In genomic region chr12:79591988-79592387, GRCh38 we compare ENCODE assay signal across 15 cellular contexts.
DNase-seq lines count a peak whose midpoint lies in the region; ATAC-seq and TF ChIP-seq lines count a peak whose summit lies in the region.
"Had no signal": no experiment of that assay in that cellular context is flagged by ENCODE, and none has a peak within 500 bp of the region (broad histone marks: within the 10 kb centered on the region; RNA-seq: fewer than 3 reads in every experiment).

No MANE protein-coding gene starts in this region.

- ATAC-seq in foreskin keratinocyte, result peak; percentile 70
- ATAC-seq in GM21528 (IDR thresholded peaks at IDR 0.05; ENCODE audit: low FRiP score, unreplicated experiment), result no peak
- ATAC-seq in activated CD8-positive, alpha-beta T cell treated with anti-CD3 and anti-CD28 coated beads for 36 hours, result no peak
- ATAC-seq: CD8-positive, alpha-beta T cell; GM23338 had no signal

- H3K4me2 ChIP-seq in GM23248 (ENCODE audit: unreplicated experiment), result no peak overlapping the region
- H3K4me2 ChIP-seq: GM23338 had no signal

- H4K20me1 ChIP-seq in GM23248 (ENCODE audit: insufficient read depth), result no peaks in the 10 kb centered on the region

- CTCF ChIA-PET in activated CD8-positive, alpha-beta T cell treated with anti-CD3 and anti-CD28 coated beads for 36 hours (lab: Charles Lee), result no interaction called here

- in situ Hi-C loops in GM23248 (cut with MboI), result no loop called here

- no peaks in the 10 kb centered on the region for H3K27me3 Mint-ChIP-seq in activated CD8-positive, alpha-beta T cell treated with anti-CD3 and anti-CD28 coated beads for 36 hours

- POLR2A ChIA-PET in activated CD8-positive, alpha-beta T cell treated with anti-CD3 and anti-CD28 coated beads for 36 hours (lab: Charles Lee), result no interaction called here

- no peaks in the 10 kb centered on the region for H3K9me3 ChIP-seq in GM23248 (ENCODE audit: low read depth)

- H3K4me1 ChIP-seq in GM23248 (ENCODE audit: insufficient read depth) (no peaks in the 10 kb centered on the region), foreskin keratinocyte (peaks cover 14% of the 10 kb centered on the region)

- no peak for TF ChIP-seq CTCF in foreskin keratinocyte (conservative IDR thresholded peaks at IDR 0.05)
- TF ChIP-seq CTCF in activated CD8-positive, alpha-beta T cell treated with anti-CD3 and anti-CD28 coated beads for 36 hours (IDR thresholded peaks at IDR 0.05), result no peak

- H3K4me3 Mint-ChIP-seq in activated CD8-positive, alpha-beta T cell treated with anti-CD3 and anti-CD28 coated beads for 36 hours, result no peak overlapping the region
- H3K4me3 Mint-ChIP-seq: CD14-positive monocyte; CD8-positive, alpha-beta T cell; GM23338; H9 had no signal

- H3F3A ChIP-seq in GM23248 (ENCODE audit: insufficient read depth), result peaks cover 10% of the 10 kb centered on the region

- peaks cover 47% of the 10 kb centered on the region for H3K36me3 ChIP-seq in GM23248 (ENCODE audit: low read depth)

- H3K9me2 ChIP-seq in GM23248 (ENCODE audit: insufficient read depth), result no peaks in the 10 kb centered on the region

- peaks cover 46% of the 10 kb centered on the region for H3K79me2 ChIP-seq in GM23248 (ENCODE audit: insufficient read depth)

- H3K4me1 Mint-ChIP-seq in activated CD8-positive, alpha-beta T cell treated with anti-CD3 and anti-CD28 coated beads for 36 hours (ENCODE audit: low read depth), result no peaks in the 10 kb centered on the region
- H3K4me1 Mint-ChIP-seq: CD14-positive monocyte, H9 had no signal

- H3K27ac ChIP-seq in GM23248, result no peak overlapping the region
- H3K27ac ChIP-seq in foreskin keratinocyte, result no peak overlapping the region

- H3K27me3 ChIP-seq in GM23248 (replicated peaks; ENCODE audit: insufficient read depth) (no peaks in the 10 kb centered on the region), foreskin keratinocyte (no peaks in the 10 kb centered on the region)

- no peak overlapping the region for H3K4me3 ChIP-seq in GM23248
- H3K4me3 ChIP-seq: GM23338 had no signal

- DNase-seq in GM23248 (peak; percentile 9), SW480 (ENCODE audit: low spot score) (peak; percentile 22), foreskin keratinocyte (peak in 1 of 2 donors; percentile 35), renal cortical epithelial cell (ENCODE audit: low read depth) (peak; percentile 16), NCI-H748 treated with DMSO at 0.1 percent for 48 hours (lab: John Stamatoyannopoulos, UW) (no peak)
- DNase-seq in activated CD8-positive, alpha-beta T cell treated with anti-CD3 and anti-CD28 coated beads for 36 hours, result no peak
- no peak for DNase-seq in stimulated activated CD4-positive, alpha-beta T cell treated with anti-CD3 and anti-CD28 coated beads, Interleukin-15, amount 100 ng/mL, for 24 hours
- DNase-seq: CD8-positive, alpha-beta T cell; COR-L47; DMS153; DND-41; H9 had no signal

- H3K36me3 Mint-ChIP-seq in activated CD8-positive, alpha-beta T cell treated with anti-CD3 and anti-CD28 coated beads for 36 hours (ENCODE audit: low read depth), result no peaks in the 10 kb centered on the region
- H3K36me3 Mint-ChIP-seq: CD14-positive monocyte; CD8-positive, alpha-beta T cell had no signal

- intact Hi-C loops in activated CD8-positive, alpha-beta T cell treated with anti-CD3 and anti-CD28 coated beads for 36 hours (cut with micrococcal nuclease), result no loop called here

- 90 to 94% methylated on average over 1 of the region's 1 CpG for WGBS in GM23248 (ENCODE audit: low coverage in 1 of 2, low lambda C conversion rate in 2 of 2, missing lambda C conversion rate in 2 of 2), 2 experiments

- H3K27ac Mint-ChIP-seq in activated CD8-positive, alpha-beta T cell treated with anti-CD3 and anti-CD28 coated beads for 36 hours, result no peak overlapping the region
- H3K27ac Mint-ChIP-seq: CD14-positive monocyte; CD8-positive, alpha-beta T cell; GM23338 had no signal

- H3K9me3 Mint-ChIP-seq in activated CD8-positive, alpha-beta T cell treated with anti-CD3 and anti-CD28 coated beads for 36 hours, result no peaks in the 10 kb centered on the region
- H3K9me3 Mint-ChIP-seq: CD14-positive monocyte; CD8-positive, alpha-beta T cell; GM23338; H9 had no signal

- no peak overlapping the region for H2AFZ ChIP-seq in GM23248
- H2AFZ ChIP-seq: GM23338 had no signal

- H3K9ac ChIP-seq in GM23248, result no peak overlapping the region

Comparison
In these comparisons a context has a peak if more than half of its experiments do, and no peak if none do; other contexts are left out.
1. DNase-seq: peak in GM23248 (single experiment), SW480 (single experiment) and renal cortical epithelial cell (single experiment); none in activated CD8-positive, alpha-beta T cell treated with anti-CD3 and anti-CD28 coated beads for 36 hours (single experiment), NCI-H748 treated with DMSO at 0.1 percent for 48 hours (single experiment) and stimulated activated CD4-positive, alpha-beta T cell treated with anti-CD3 and anti-CD28 coated beads, Interleukin-15, amount 100 ng/mL, for 24 hours (single experiment).